Comparison of ENCODE assay signal across 16 cellular contexts in the genomic region with DNA sequence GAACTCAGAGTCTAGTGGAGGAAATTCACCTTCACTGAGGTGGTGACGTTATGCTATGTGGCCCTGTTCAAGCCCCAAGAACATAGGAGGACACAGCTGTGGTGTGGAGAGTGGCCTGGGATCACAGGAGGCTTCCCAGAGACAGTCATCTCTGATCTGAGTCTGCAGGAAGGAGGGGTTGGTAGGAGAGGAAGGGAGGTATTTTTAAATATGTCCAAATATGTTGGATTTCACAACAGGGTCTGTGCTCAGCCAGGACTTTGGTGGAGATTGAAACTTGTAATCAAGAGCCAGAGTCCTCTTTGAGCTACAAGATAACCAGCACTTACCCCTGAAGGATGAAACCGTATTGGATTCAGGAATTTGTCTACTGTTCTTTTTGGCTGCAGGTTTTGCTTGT. TPM values are rescaled to one million over a fixed set of nuclear protein-coding genes. Genes with fewer than 3 reads are reported as not detected.
DNase-seq lines count a peak whose midpoint lies in the region; ATAC-seq and TF ChIP-seq lines count a peak whose summit lies in the region.
"Had no signal": no experiment of that assay in that cellular context is flagged by ENCODE, and none has a peak within 500 bp of the region (broad histone marks: within the 10 kb centered on the region; RNA-seq: fewer than 3 reads in every experiment).

No MANE protein-coding gene starts in this region.

- DNase-seq in GM03348 (ENCODE audit: low spot score) (peak; percentile 85), NOMO-1 treated with dmso at 0.1 percent for 144 hours (lab: John Stamatoyannopoulos, UW; ENCODE audit: unreplicated experiment) (peak; percentile 71), fibroblast of the aortic adventitia (ENCODE audit: low read depth) (peak; percentile 81), omental fat pad (ENCODE audit: low spot score) (no peak), dermis blood vessel endothelial cell (no peak), medulla oblongata (ENCODE audit: extremely low spot score) (no peak), NCI-H128 (lab: John Stamatoyannopoulos, UW; ENCODE audit: unreplicated experiment) (no peak)
- no peak for DNase-seq in activated CD4-positive, alpha-beta memory T cell treated with anti-CD3 and anti-CD28 coated beads for 36 hours
- DNase-seq: activated T-cell treated with anti-CD3 and anti-CD28 coated beads, Interleukin-2, amount 50 U/mL, for 4 hours; C1 segment of cervical spinal cord; immature natural killer cell; MM.1S; NCI-H2171 treated with DMSO at 0.1 percent for 48 hours; stimulated activated CD4-positive, alpha-beta T cell treated with anti-CD3 and anti-CD28 coated beads, Interleukin-4, amount 100 ng/mL, for 4 hours had no signal

- H3K4me3 Mint-ChIP-seq in activated CD4-positive, alpha-beta memory T cell treated with anti-CD3 and anti-CD28 coated beads for 36 hours = no peak overlapping the region
- H3K4me3 Mint-ChIP-seq: activated T-cell treated with anti-CD3 and anti-CD28 coated beads, Interleukin-2, amount 50 U/mL, for 4 hours; immature natural killer cell; stimulated activated memory B cell treated with anti-CD40 and anti-IgM and Interleukin-4, amounts not matched to agents 10 μg/mL and 1 μg/mL and 100 μg/mL, for 72 hours had no signal

- no peaks in the 10 kb centered on the region for H3K4me1 Mint-ChIP-seq in activated CD4-positive, alpha-beta memory T cell treated with anti-CD3 and anti-CD28 coated beads for 36 hours (ENCODE audit: low read depth)
- H3K4me1 Mint-ChIP-seq: immature natural killer cell had no signal

- TF ChIP-seq CTCF in fibroblast of the aortic adventitia (IDR thresholded peaks at IDR 0.05; ENCODE audit: insufficient read depth, low read length) = no peak
- no peak for TF ChIP-seq CTCF in omental fat pad (IDR thresholded peaks at IDR 0.05)

- no peaks in the 10 kb centered on the region for H3K27me3 Mint-ChIP-seq in activated CD4-positive, alpha-beta memory T cell treated with anti-CD3 and anti-CD28 coated beads for 36 hours
- H3K27me3 Mint-ChIP-seq: stimulated activated memory B cell treated with anti-CD40 and anti-IgM and Interleukin-4, amounts not matched to agents 10 μg/mL and 1 μg/mL and 100 μg/mL, for 72 hours had no signal

- no peak overlapping the region for H3K27ac Mint-ChIP-seq in activated CD4-positive, alpha-beta memory T cell treated with anti-CD3 and anti-CD28 coated beads for 36 hours
- H3K27ac Mint-ChIP-seq: immature natural killer cell; stimulated activated memory B cell treated with anti-CD40 and anti-IgM and Interleukin-4, amounts not matched to agents 10 μg/mL and 1 μg/mL and 100 μg/mL, for 72 hours had no signal

- no peaks in the 10 kb centered on the region for H3K36me3 Mint-ChIP-seq in activated CD4-positive, alpha-beta memory T cell treated with anti-CD3 and anti-CD28 coated beads for 36 hours
- H3K36me3 Mint-ChIP-seq: immature natural killer cell; stimulated activated memory B cell treated with anti-CD40 and anti-IgM and Interleukin-4, amounts not matched to agents 10 μg/mL and 1 μg/mL and 100 μg/mL, for 72 hours had no signal

- H3K9me3 Mint-ChIP-seq in activated CD4-positive, alpha-beta memory T cell treated with anti-CD3 and anti-CD28 coated beads for 36 hours = no peaks in the 10 kb centered on the region
- H3K9me3 Mint-ChIP-seq: activated T-cell treated with anti-CD3 and anti-CD28 coated beads, Interleukin-2, amount 50 U/mL, for 4 hours; stimulated activated memory B cell treated with anti-CD40 and anti-IgM and Interleukin-4, amounts not matched to agents 10 μg/mL and 1 μg/mL and 100 μg/mL, for 72 hours had no signal

- CTCF ChIA-PET in activated CD4-positive, alpha-beta memory T cell treated with anti-CD3 and anti-CD28 coated beads for 36 hours (lab: Charles Lee) = interaction anchor here (1.1 to 1.4 kb wide), 2 partner anchors 163 to 399 kb away, joined by 3 to 4 read pairs; no protein-coding TSS in a partner anchor

- POLR2A ChIA-PET in activated CD4-positive, alpha-beta memory T cell treated with anti-CD3 and anti-CD28 coated beads for 36 hours (lab: Charles Lee) = interaction anchor here (0.7 to 1.0 kb wide), 2 partner anchors 9 to 102 kb away, joined by 3 read pairs; no protein-coding TSS in a partner anchor

- ATAC-seq in omental fat pad (ENCODE audit: low FRiP score) = peak; percentile 81
- ATAC-seq: activated CD4-positive, CD25-positive, alpha-beta regulatory T cell treated with anti-CD3 and anti-CD28 coated beads, Interleukin-2, amount 50 U/mL, for 24 hours; activated T-cell treated with anti-CD3 and anti-CD28 coated beads, Interleukin-2, amount 50 U/mL, for 4 hours; stimulated activated memory B cell treated with anti-CD40 and anti-IgM and Interleukin-4, amounts not matched to agents 10 μg/mL and 1 μg/mL and 100 μg/mL, for 72 hours had no signal

- intact Hi-C loops in activated CD4-positive, alpha-beta memory T cell treated with anti-CD3 and anti-CD28 coated beads for 36 hours (cut with micrococcal nuclease) = no loop called here

- no peak overlapping the region for H3K4me3 ChIP-seq in fibroblast of the aortic adventitia (ENCODE audit: low read depth, low read length)

RNA-seq across cellular contexts. Expression of gene MED13L, which starts 26.4 kb away (rescaled TPM):
- total RNA-seq in fibroblast of the aortic adventitia (ENCODE audit: low replicate concordance) = 120 and 180 TPM in 2 replicates
- total RNA-seq in omental fat pad = 100 to 1,000 TPM; 153 to 251 (median 194) TPM
- total RNA-seq in dermis blood vessel endothelial cell = 93.3 and 115 TPM in 2 replicates
- 10 to 100 TPM; 37.7 to 41.4 TPM for total RNA-seq in activated CD4-positive, alpha-beta memory T cell treated with anti-CD3 and anti-CD28 coated beads for 36 hours

Comparison
In these comparisons a context has a peak if more than half of its experiments do, and no peak if none do; other contexts are left out.
1. DNase-seq: peak in GM03348 (single experiment), NOMO-1 treated with dmso at 0.1 percent for 144 hours (single experiment) and fibroblast of the aortic adventitia (single experiment); none in omental fat pad (single experiment), dermis blood vessel endothelial cell (single experiment), activated CD4-positive, alpha-beta memory T cell treated with anti-CD3 and anti-CD28 coated beads for 36 hours (single experiment), medulla oblongata (single experiment) and NCI-H128 (single experiment).